In genomic region chr21:36630485-36631206, GRCh38 we compare ENCODE assay signal across 8 cellular contexts.
DNase-seq lines count a peak whose midpoint lies in the region; ATAC-seq and TF ChIP-seq lines count a peak whose summit lies in the region.

No MANE protein-coding gene starts in this region.

- H3K4me3 ChIP-seq in mucosa of descending colon: no peak overlapping the region

- H3K4me1 ChIP-seq in mucosa of descending colon (ENCODE audit: low read depth): no peaks in the 10 kb centered on the region

- no peaks in the 10 kb centered on the region for H3K36me3 ChIP-seq in mucosa of descending colon (ENCODE audit: low read depth)

- peak; percentile 37 for DNase-seq in NCI-H226
- peak; percentile 80 for DNase-seq in activated CD4-positive, alpha-beta T cell treated with anti-CD3 and anti-CD28 coated beads for 48 hours
- peak; percentile 9 to 54 for DNase-seq in dermis microvascular lymphatic vessel endothelial cell (ENCODE audit: low read depth in 2 of 2)
- peak in 2 of 3 donors; percentile 63 to 85 for DNase-seq in mucosa of descending colon
- peak in 5 of 6 experiments; percentile 10 to 62 (median 29) for DNase-seq in stimulated activated naive CD4-positive, alpha-beta T cell (lab: John Stamatoyannopoulos, UW)

- intact Hi-C loops in mucosa of descending colon (cut with DNase I, micrococcal nuclease): no loop called here

- TF ChIP-seq CTCF in 22Rv1 (IDR thresholded peaks at IDR 0.05) (peak; percentile 94), GM12874 (IDR thresholded peaks at IDR 0.05; ENCODE audit: insufficient read depth, low read depth, low read length) (peak; percentile 76), mucosa of descending colon (IDR thresholded peaks at IDR 0.05) (peak; percentile 39)

- peak; percentile 70 for ATAC-seq in mucosa of descending colon
- ATAC-seq in GM18861 (IDR thresholded peaks at IDR 0.05; ENCODE audit: unreplicated experiment): no peak

- no peak overlapping the region for H3K27ac ChIP-seq in 22Rv1

- no peaks in the 10 kb centered on the region for H3K9me3 ChIP-seq in mucosa of descending colon

Comparison
In these comparisons a context has a peak if more than half of its experiments do, and no peak if none do; other contexts are left out.
1. CTCF ChIP-seq: peak in every context shown above with its lines; median percentile 94 in 22Rv1; 76 in GM12874; 39 in mucosa of descending colon.
2. DNase-seq: peak in every context shown above with its lines; median percentile 80 in activated CD4-positive, alpha-beta T cell treated with anti-CD3 and anti-CD28 coated beads for 48 hours; 74 in mucosa of descending colon; 37 in NCI-H226; 32 in dermis microvascular lymphatic vessel endothelial cell; 29 in stimulated activated naive CD4-positive, alpha-beta T cell.